Comparison of ENCODE assay signal across 10 cellular contexts in the genomic region with DNA sequence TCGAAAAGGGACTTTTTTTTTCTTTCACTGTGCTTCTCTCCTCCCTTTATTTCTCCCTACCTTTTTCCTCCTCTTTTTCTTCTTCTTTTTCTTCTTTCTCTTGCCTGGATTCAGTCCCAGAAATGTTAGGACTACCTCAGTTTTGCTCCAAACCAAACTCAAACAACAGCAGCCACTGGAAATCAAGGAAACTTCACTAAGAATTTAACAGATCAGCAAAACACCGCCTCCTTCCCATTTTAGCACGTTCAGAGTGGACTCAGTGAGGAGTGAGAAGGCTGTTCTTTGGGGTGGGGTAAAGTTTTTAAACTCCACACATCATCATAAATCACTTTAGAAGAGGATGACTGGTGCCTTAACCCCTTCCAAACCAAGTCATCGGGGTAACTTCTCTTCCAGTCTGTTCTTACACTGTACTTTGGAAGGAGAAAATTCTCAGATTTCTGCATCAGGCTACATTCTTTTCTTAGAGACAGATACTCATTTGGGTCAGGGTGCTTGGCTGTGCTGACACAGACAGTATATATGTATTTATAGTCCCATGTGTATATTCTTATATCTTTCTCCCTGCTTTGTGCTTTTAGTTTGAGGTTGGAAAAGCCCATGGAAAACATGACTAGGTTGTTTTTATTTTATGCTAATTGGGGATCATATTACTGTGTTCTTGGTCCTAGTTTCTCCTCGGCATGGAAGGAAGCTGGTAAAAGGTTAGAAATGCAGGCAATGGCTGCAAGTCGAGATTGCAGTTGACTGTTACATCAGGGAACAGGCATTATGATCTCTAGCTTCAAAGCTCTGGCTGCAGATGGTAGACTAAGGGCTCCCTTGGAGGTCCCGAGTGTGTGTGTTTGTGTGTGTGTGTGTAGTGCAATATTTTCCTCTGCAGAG. TPM values are rescaled to one million over a fixed set of nuclear protein-coding genes. Genes with fewer than 3 reads are reported as not detected.
DNase-seq lines count a peak whose midpoint lies in the region; ATAC-seq, FAIRE-seq and TF ChIP-seq lines count a peak whose summit lies in the region.
"Had no signal": no experiment of that assay in that cellular context is flagged by ENCODE, and none has a peak within 500 bp of the region (broad histone marks: within the 10 kb centered on the region; RNA-seq: fewer than 3 reads in every experiment).

A gene with protein sequence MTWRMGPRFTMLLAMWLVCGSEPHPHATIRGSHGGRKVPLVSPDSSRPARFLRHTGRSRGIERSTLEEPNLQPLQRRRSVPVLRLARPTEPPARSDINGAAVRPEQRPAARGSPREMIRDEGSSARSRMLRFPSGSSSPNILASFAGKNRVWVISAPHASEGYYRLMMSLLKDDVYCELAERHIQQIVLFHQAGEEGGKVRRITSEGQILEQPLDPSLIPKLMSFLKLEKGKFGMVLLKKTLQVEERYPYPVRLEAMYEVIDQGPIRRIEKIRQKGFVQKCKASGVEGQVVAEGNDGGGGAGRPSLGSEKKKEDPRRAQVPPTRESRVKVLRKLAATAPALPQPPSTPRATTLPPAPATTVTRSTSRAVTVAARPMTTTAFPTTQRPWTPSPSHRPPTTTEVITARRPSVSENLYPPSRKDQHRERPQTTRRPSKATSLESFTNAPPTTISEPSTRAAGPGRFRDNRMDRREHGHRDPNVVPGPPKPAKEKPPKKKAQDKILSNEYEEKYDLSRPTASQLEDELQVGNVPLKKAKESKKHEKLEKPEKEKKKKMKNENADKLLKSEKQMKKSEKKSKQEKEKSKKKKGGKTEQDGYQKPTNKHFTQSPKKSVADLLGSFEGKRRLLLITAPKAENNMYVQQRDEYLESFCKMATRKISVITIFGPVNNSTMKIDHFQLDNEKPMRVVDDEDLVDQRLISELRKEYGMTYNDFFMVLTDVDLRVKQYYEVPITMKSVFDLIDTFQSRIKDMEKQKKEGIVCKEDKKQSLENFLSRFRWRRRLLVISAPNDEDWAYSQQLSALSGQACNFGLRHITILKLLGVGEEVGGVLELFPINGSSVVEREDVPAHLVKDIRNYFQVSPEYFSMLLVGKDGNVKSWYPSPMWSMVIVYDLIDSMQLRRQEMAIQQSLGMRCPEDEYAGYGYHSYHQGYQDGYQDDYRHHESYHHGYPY (minus strand): TSS at position 280 of the 888 bp plus-strand sequence. CDS start 1,238 bp downstream, outside the sequence.

- no peaks in the 10 kb centered on the region for H3K36me3 ChIP-seq in pancreas

- TF ChIP-seq CTCF in fibroblast of pulmonary artery (IDR thresholded peaks at IDR 0.05; ENCODE audit: low read length, missing control alignments) (no peak), pancreas (IDR thresholded peaks at IDR 0.05) (no peak), Calu3 (IDR thresholded peaks at IDR 0.05; ENCODE audit: unreplicated experiment) (no peak)

- no peaks in the 10 kb centered on the region for H3K9me3 ChIP-seq in pancreas

- intact Hi-C loops in pancreas (cut with DNase I) (loop anchor here in 2 of 3 donors (10.0 kb wide), 2 partner anchors 334 to 344 kb away; a partner anchor contains a TSS), Calu3 (cut with micrococcal nuclease; ENCODE audit: unreplicated experiment) (no loop called here)

- H3K4me1 ChIP-seq in pancreas = peaks cover 0 to 6% (median 0%) of the 10 kb centered on the region in 3 donors

- H3K36me3 Mint-ChIP-seq in Calu3 (ENCODE audit: insufficient read depth, unreplicated experiment) = no peaks in the 10 kb centered on the region

- peak within 1 kb of the TSS; percentile 67 for H3K4me3 ChIP-seq in fibroblast of pulmonary artery (replicated peaks; ENCODE audit: low read depth, low read length)
- H3K4me3 ChIP-seq in pancreas = peak within 1 kb of the TSS in 3 of 4 donors; percentile 4 to 25 (median 6)

- peak; percentile 94 for DNase-seq in EL
- peak; percentile 56 to 68 for DNase-seq in SHP77 (lab: John Stamatoyannopoulos, UW)
- DNase-seq in fibroblast of pulmonary artery (ENCODE audit: low read depth) = peak; percentile 96
- no peak for DNase-seq in pancreas
- no peak for DNase-seq in SIG-M5 treated with dmso at 0.1 percent for 504 hours (lab: John Stamatoyannopoulos, UW; ENCODE audit: unreplicated experiment)
- no peak for DNase-seq in Calu3
- no peak for DNase-seq in activated naive CD4-positive, alpha-beta T cell (lab: John Stamatoyannopoulos, UW)
- DNase-seq: activated CD8-positive, alpha-beta T cell treated with anti-CD3 and anti-CD28 coated beads, Interleukin-2, amount 10 ng/mL, durations not matched to agents 7 days and 5 days had no signal

- H3K27me3 ChIP-seq in pancreas = no peaks in the 10 kb centered on the region

- no TSS peak for BruUV-seq in Calu3 (replicated peaks; lab: Mats Ljungman, UMichigan)

- H3K27me3 Mint-ChIP-seq in Calu3 (ENCODE audit: unreplicated experiment) = no peaks in the 10 kb centered on the region

- no peaks in the 10 kb centered on the region for H3K9me3 Mint-ChIP-seq in Calu3 (ENCODE audit: low read depth, unreplicated experiment)

- no peak within 1 kb of the TSS for H3K4me3 Mint-ChIP-seq in Calu3 (ENCODE audit: low read depth, unreplicated experiment)
- H3K4me3 Mint-ChIP-seq: activated CD8-positive, alpha-beta T cell treated with anti-CD3 and anti-CD28 coated beads, Interleukin-2, amount 10 ng/mL, durations not matched to agents 7 days and 5 days had no signal

- peaks cover 18% of the 10 kb centered on the region for H3K4me1 Mint-ChIP-seq in Calu3 (ENCODE audit: low read depth, unreplicated experiment)

- WGBS in pancreas, 2 donors = 3 to 9% methylated on average over 7 of the region's 7 CpGs

- CTCF ChIA-PET in Calu3 (lab: Charles Lee) = interaction anchor here (0.6 to 1.3 kb wide), 2 partner anchors 59 to 338 kb away, joined by 3 read pairs; no protein-coding TSS in a partner anchor

- no peak within 1 kb of the TSS for H3K27ac Mint-ChIP-seq in Calu3 (ENCODE audit: unreplicated experiment)
- H3K27ac Mint-ChIP-seq: activated CD8-positive, alpha-beta T cell treated with anti-CD3 and anti-CD28 coated beads, Interleukin-2, amount 10 ng/mL, durations not matched to agents 7 days and 5 days had no signal

- peak within 1 kb of the TSS in 2 of 4 donors; percentile 48 to 55 for H3K27ac ChIP-seq in pancreas

- peak; percentile 51 to 64 (median 58) for ATAC-seq in pancreas
- no peak for ATAC-seq in HG02973 (IDR thresholded peaks at IDR 0.05; ENCODE audit: unreplicated experiment)
- ATAC-seq: activated CD8-positive, alpha-beta T cell treated with anti-CD3 and anti-CD28 coated beads, Interleukin-2, amount 10 ng/mL, durations not matched to agents 7 days and 5 days had no signal

- FAIRE-seq in pancreas (lab: Jason Lieb, UNC) = no peak
- FAIRE-seq: GM18507 had no signal

RNA-seq across cellular contexts. Expression of the gene that starts here (rescaled TPM):
- total RNA-seq in pancreas (100 to 1,000 TPM in 1 of 6 donors, 10 to 100 TPM in 3, 1 to 10 TPM in 2; 6.1 to 100 (median 30.1) TPM), Calu3 (2022) (0.39 and 1.1 TPM in 2 replicates)
- 10 to 100 TPM in 1 of 2 donors, 1 to 10 TPM in 1; 6.9 to 12.7 TPM for polyA plus RNA-seq in pancreas
- total RNA-seq: activated CD8-positive, alpha-beta T cell treated with anti-CD3 and anti-CD28 coated beads, Interleukin-2, amount 10 ng/mL, durations not matched to agents 7 days and 5 days had no signal

Comparison
In these comparisons a context has a peak if more than half of its experiments do, and no peak if none do; other contexts are left out.
1. DNase-seq: peak in EL (single experiment), SHP77 (2 of 2) and fibroblast of pulmonary artery (single experiment); none in pancreas (0 of 6), SIG-M5 treated with dmso at 0.1 percent for 504 hours (single experiment), Calu3 (single experiment) and activated naive CD4-positive, alpha-beta T cell (0 of 4).